In genomic region chr7:27955011-27955410, GRCh38 we compare ENCODE assay signal across 23 cellular contexts.
DNase-seq lines count a peak whose midpoint lies in the region; FAIRE-seq and TF ChIP-seq lines count a peak whose summit lies in the region.
"Had no signal": no experiment of that assay in that cellular context is flagged by ENCODE, and none has a peak within 500 bp of the region (broad histone marks: within the 10 kb centered on the region; RNA-seq: fewer than 3 reads in every experiment).

No MANE protein-coding gene starts in this region.

- no peak overlapping the region for H3K23ac ChIP-seq in mesenchymal stem cell (ENCODE audit: low read length in 2 of 2)

- no peak overlapping the region for H2BK12ac ChIP-seq in mesenchymal stem cell (ENCODE audit: low read length in 2 of 2)

- H3K4me1 ChIP-seq in astrocyte (ENCODE audit: insufficient read depth, low read length) (no peaks in the 10 kb centered on the region), mesenchymal stem cell (ENCODE audit: control insufficient read depth, insufficient read depth, low read depth, low read length) (no peaks in the 10 kb centered on the region), ovary (ENCODE audit: insufficient read depth) (no peaks in the 10 kb centered on the region)
- H3K4me1 ChIP-seq: BE2C; BLaER1 treated with 17β-estradiol and CSF1 and Interleukin-3, amounts not matched to agents 10 nM and 100 nM; Caco-2 had no signal

- no peak for TF ChIP-seq POLR2A in ovary (IDR thresholded peaks at IDR 0.05)

- no peak overlapping the region for H2BK120ac ChIP-seq in mesenchymal stem cell (ENCODE audit: low read depth, low read length)

- no peak overlapping the region for H4K91ac ChIP-seq in mesenchymal stem cell (ENCODE audit: low read length)

- no peaks in the 10 kb centered on the region for H3K79me2 ChIP-seq in astrocyte (ENCODE audit: insufficient read depth, low read length)

- no peak for FAIRE-seq in astrocyte (lab: Jason Lieb, UNC)
- FAIRE-seq: A204.1, G401.6, GM12892, GM19239 had no signal

- no peaks in the 10 kb centered on the region for H3K36me3 Mint-ChIP-seq in activated CD4-positive, alpha-beta T cell treated with anti-CD3 and anti-CD28 coated beads, Interleukin-2, amount 10 ng/mL, durations not matched to agents 7 days and 5 days (ENCODE audit: low read depth)
- peaks cover 4% of the 10 kb centered on the region for H3K36me3 Mint-ChIP-seq in astrocyte (ENCODE audit: low read depth, unreplicated experiment)
- H3K36me3 Mint-ChIP-seq: CD8-positive, alpha-beta T cell had no signal

- WGBS in mesenchymal stem cell = 100% methylated on average over 2 of the region's 3 CpGs
- WGBS in ovary, 3 donors = 66 to 85% (median 78%) methylated on average over 3 of the region's 3 CpGs

- no peaks in the 10 kb centered on the region for H3K27me3 Mint-ChIP-seq in activated CD4-positive, alpha-beta T cell treated with anti-CD3 and anti-CD28 coated beads, Interleukin-2, amount 10 ng/mL, durations not matched to agents 7 days and 5 days
- H3K27me3 Mint-ChIP-seq in astrocyte (ENCODE audit: low read depth, unreplicated experiment) = no peaks in the 10 kb centered on the region

- H3K4me1 Mint-ChIP-seq in activated CD4-positive, alpha-beta T cell treated with anti-CD3 and anti-CD28 coated beads, Interleukin-2, amount 10 ng/mL, durations not matched to agents 7 days and 5 days = peaks cover 25% of the 10 kb centered on the region
- peaks cover 24% of the 10 kb centered on the region for H3K4me1 Mint-ChIP-seq in astrocyte (ENCODE audit: low read depth, unreplicated experiment)
- H3K4me1 Mint-ChIP-seq: CD14-positive monocyte had no signal

- H3K4me3 Mint-ChIP-seq in activated CD4-positive, alpha-beta T cell treated with anti-CD3 and anti-CD28 coated beads, Interleukin-2, amount 10 ng/mL, durations not matched to agents 7 days and 5 days = no peak overlapping the region
- no peak overlapping the region for H3K4me3 Mint-ChIP-seq in astrocyte (ENCODE audit: unreplicated experiment)
- H3K4me3 Mint-ChIP-seq: CD14-positive monocyte; CD8-positive, alpha-beta T cell; GM23338; H9 had no signal

- no peak overlapping the region for H3K27ac ChIP-seq in astrocyte (ENCODE audit: low read depth, low read length)
- no peak overlapping the region for H3K27ac ChIP-seq in mesenchymal stem cell (ENCODE audit: low read length, poor library complexity, severe bottlenecking)
- no peak overlapping the region for H3K27ac ChIP-seq in ovary
- H3K27ac ChIP-seq: 22Rv1; BLaER1 treated with 17β-estradiol and CSF1 and Interleukin-3, amounts not matched to agents 10 nM and 100 nM had no signal

- H3K9ac ChIP-seq in astrocyte (ENCODE audit: low read length) = no peak overlapping the region
- peak overlapping the region; percentile 30 for H3K9ac ChIP-seq in mesenchymal stem cell (ENCODE audit: low read length)
- H3K9ac ChIP-seq: BLaER1 treated with 17β-estradiol and CSF1 and Interleukin-3, amounts not matched to agents 10 nM and 100 nM had no signal

- H2AK5ac ChIP-seq in mesenchymal stem cell (ENCODE audit: low read length, severe bottlenecking) = no peak overlapping the region

- H3K18ac ChIP-seq in mesenchymal stem cell (ENCODE audit: low read depth in 1 of 2, low read length in 2 of 2) = no peak overlapping the region

- H3K4ac ChIP-seq in mesenchymal stem cell (ENCODE audit: low read depth in 1 of 2, low read length in 2 of 2) = no peak overlapping the region

- no peak for TF ChIP-seq EP300 in ovary (IDR thresholded peaks at IDR 0.05)

- peaks cover 16% of the 10 kb centered on the region for H4K20me1 ChIP-seq in astrocyte (ENCODE audit: insufficient read depth, low read length)

- intact Hi-C loops in ovary (cut with DNase I) = no loop called here

- no peaks in the 10 kb centered on the region for H3K36me3 ChIP-seq in astrocyte (ENCODE audit: insufficient read depth, low read length)
- peaks cover 0 to 2% of the 10 kb centered on the region in 2 experiments for H3K36me3 ChIP-seq in mesenchymal stem cell (ENCODE audit: control insufficient read depth in 1 of 2, insufficient read depth in 2 of 2, low read depth in 1 of 2, low read length in 2 of 2)
- H3K36me3 ChIP-seq in ovary = no peaks in the 10 kb centered on the region
- H3K36me3 ChIP-seq: BE2C had no signal

- H2BK15ac ChIP-seq in mesenchymal stem cell (ENCODE audit: low read depth, poor library complexity, severe bottlenecking) = no peak overlapping the region

- no peak overlapping the region for H3K4me3 ChIP-seq in AG10803 (ENCODE audit: low read length)
- no peak overlapping the region for H3K4me3 ChIP-seq in astrocyte (ENCODE audit: insufficient read depth, low read depth, low read length)
- no peak overlapping the region for H3K4me3 ChIP-seq in mesenchymal stem cell (ENCODE audit: insufficient read depth in 1 of 2, low read depth in 1 of 2, low read length in 2 of 2)
- no peak overlapping the region for H3K4me3 ChIP-seq in ovary
- H3K4me3 ChIP-seq: BLaER1 treated with 17β-estradiol and CSF1 and Interleukin-3, amounts not matched to agents 10 nM and 100 nM; GM23338 had no signal

- no peak for DNase-seq in activated CD4-positive, alpha-beta T cell treated with anti-CD3 and anti-CD28 coated beads, Interleukin-2, amount 10 ng/mL, durations not matched to agents 7 days and 5 days
- no peak for DNase-seq in activated CD4-positive, alpha-beta T cell treated with anti-CD3 and anti-CD28 coated beads, Interleukin-2, amount 50 U/mL, for 4 hours
- peak; percentile 66 for DNase-seq in AG10803 (ENCODE audit: low read depth)
- DNase-seq in astrocyte (ENCODE audit: low read depth) = peak; percentile 8
- no peak for DNase-seq in mesenchymal stem cell
- no peak for DNase-seq in NCI-H1105 (lab: John Stamatoyannopoulos, UW)
- no peak for DNase-seq in ovary
- no peak for DNase-seq in activated T-cell treated with anti-CD3 and anti-CD28 coated beads, Interleukin-2, amount 50 U/mL, for 1 hour
- DNase-seq: AML-193; BE2C; Caco-2; CD8-positive, alpha-beta T cell; DMS153; DND-41; H9 had no signal

- POLR2A ChIA-PET in activated CD4-positive, alpha-beta T cell treated with anti-CD3 and anti-CD28 coated beads, Interleukin-2, amount 10 ng/mL, durations not matched to agents 7 days and 5 days (lab: Charles Lee) = no interaction called here

- peaks cover 4% of the 10 kb centered on the region for H3K9me3 Mint-ChIP-seq in activated CD4-positive, alpha-beta T cell treated with anti-CD3 and anti-CD28 coated beads, Interleukin-2, amount 10 ng/mL, durations not matched to agents 7 days and 5 days
- no peaks in the 10 kb centered on the region for H3K9me3 Mint-ChIP-seq in astrocyte (ENCODE audit: unreplicated experiment)
- H3K9me3 Mint-ChIP-seq: CD14-positive monocyte; CD8-positive, alpha-beta T cell; GM23338; H9 had no signal

- TF ChIP-seq CTCF in AG10803 (conservative IDR thresholded peaks at IDR 0.05; ENCODE audit: low read length) = no peak
- no peak for TF ChIP-seq CTCF in astrocyte (IDR thresholded peaks at IDR 0.05; ENCODE audit: insufficient read depth, low read depth, low read length)
- no peak for TF ChIP-seq CTCF in ovary (IDR thresholded peaks at IDR 0.05)

- H3K14ac ChIP-seq in mesenchymal stem cell (ENCODE audit: low read length in 2 of 2) = no peak overlapping the region

- H3K4me2 ChIP-seq in astrocyte (ENCODE audit: low read length) (no peak overlapping the region), mesenchymal stem cell (ENCODE audit: low read length, poor library complexity, severe bottlenecking) (no peak overlapping the region)
- H3K4me2 ChIP-seq: BLaER1 treated with 17β-estradiol and CSF1 and Interleukin-3, amounts not matched to agents 10 nM and 100 nM; GM23338 had no signal

- H3K27me3 ChIP-seq in astrocyte (ENCODE audit: insufficient read depth, low read length) (no peaks in the 10 kb centered on the region), mesenchymal stem cell (ENCODE audit: control insufficient read depth in 1 of 2, insufficient read depth in 1 of 2, low read length in 2 of 2) (no peaks in the 10 kb centered on the region), ovary (no peaks in the 10 kb centered on the region)
- H3K27me3 ChIP-seq: BE2C; BLaER1 treated with 17β-estradiol and CSF1 and Interleukin-3, amounts not matched to agents 10 nM and 100 nM had no signal

- peaks cover 22% of the 10 kb centered on the region for H3K79me1 ChIP-seq in mesenchymal stem cell (replicated peaks; ENCODE audit: low read length, poor library complexity, severe bottlenecking)

- no peak overlapping the region for H2BK5ac ChIP-seq in mesenchymal stem cell (ENCODE audit: low read depth, low read length, poor library complexity, severe bottlenecking)

- H3K9me3 ChIP-seq in astrocyte (ENCODE audit: insufficient read depth, low read depth, low read length) (no peaks in the 10 kb centered on the region), mesenchymal stem cell (ENCODE audit: control insufficient read depth, low read length) (no peaks in the 10 kb centered on the region), ovary (no peaks in the 10 kb centered on the region)
- H3K9me3 ChIP-seq: BE2C; BLaER1 treated with 17β-estradiol and CSF1 and Interleukin-3, amounts not matched to agents 10 nM and 100 nM; Caco-2 had no signal

- H4K8ac ChIP-seq in mesenchymal stem cell (ENCODE audit: low read length) = no peak overlapping the region

- H2AFZ ChIP-seq in astrocyte (ENCODE audit: low read depth, low read length) (no peak overlapping the region), mesenchymal stem cell (ENCODE audit: low read depth, low read length) (no peak overlapping the region)
- H2AFZ ChIP-seq: GM23338 had no signal

- CTCF ChIA-PET in activated CD4-positive, alpha-beta T cell treated with anti-CD3 and anti-CD28 coated beads, Interleukin-2, amount 10 ng/mL, durations not matched to agents 7 days and 5 days (lab: Charles Lee) = no interaction called here

- peak overlapping the region; percentile 20 for H3K27ac Mint-ChIP-seq in activated CD4-positive, alpha-beta T cell treated with anti-CD3 and anti-CD28 coated beads, Interleukin-2, amount 10 ng/mL, durations not matched to agents 7 days and 5 days
- no peak overlapping the region for H3K27ac Mint-ChIP-seq in astrocyte (ENCODE audit: unreplicated experiment)
- H3K27ac Mint-ChIP-seq: CD14-positive monocyte; CD8-positive, alpha-beta T cell; GM23338; H9 had no signal

Comparison
In these comparisons a context has a peak if more than half of its experiments do, and no peak if none do; other contexts are left out.
1. DNase-seq: peak in AG10803 (single experiment) and astrocyte (single experiment); none in activated CD4-positive, alpha-beta T cell treated with anti-CD3 and anti-CD28 coated beads, Interleukin-2, amount 10 ng/mL, durations not matched to agents 7 days and 5 days (single experiment), activated CD4-positive, alpha-beta T cell treated with anti-CD3 and anti-CD28 coated beads, Interleukin-2, amount 50 U/mL, for 4 hours (0 of 2), mesenchymal stem cell (single experiment), NCI-H1105 (single experiment), ovary (0 of 5) and activated T-cell treated with anti-CD3 and anti-CD28 coated beads, Interleukin-2, amount 50 U/mL, for 1 hour (single experiment).